Comparison of ENCODE assay signal across 33 cellular contexts in genomic region chr9:135296783-135297715, GRCh38.
DNase-seq lines count a peak whose midpoint lies in the region; ATAC-seq and TF ChIP-seq lines count a peak whose summit lies in the region.
"Had no signal": no experiment of that assay in that cellular context is flagged by ENCODE, and none has a peak within 500 bp of the region (broad histone marks: within the 10 kb centered on the region; RNA-seq: fewer than 3 reads in every experiment).

No MANE protein-coding gene starts in this region.

- H2BK12ac ChIP-seq in neuronal stem cell (ENCODE audit: low read length) = no peak overlapping the region

- H3K9me3 ChIP-seq in body of pancreas (no peaks in the 10 kb centered on the region), neuronal stem cell (replicated peaks in 1 of 2; ENCODE audit: control insufficient read depth in 2 of 2, insufficient read depth in 1 of 2, low read depth in 1 of 2, low read length in 2 of 2) (no peaks in the 10 kb centered on the region)
- H3K9me3 ChIP-seq: Caco-2, esophagus squamous epithelium, heart right ventricle, mucosa of descending colon, right atrium auricular region, suprapubic skin had no signal

- TF ChIP-seq CTCF in body of pancreas (IDR thresholded peaks at IDR 0.05) (no peak), MCF 10A (IDR thresholded peaks at IDR 0.05; ENCODE audit: unreplicated experiment) (no peak)

- H2BK5ac ChIP-seq in neuronal stem cell (ENCODE audit: low read length) = no peak overlapping the region

- no peak overlapping the region for H2BK15ac ChIP-seq in neuronal stem cell (ENCODE audit: low read length)

- no peaks in the 10 kb centered on the region for H3K79me1 ChIP-seq in neuronal stem cell (ENCODE audit: low read depth, low read length)

- no peak overlapping the region for H2AFZ ChIP-seq in neuronal stem cell (ENCODE audit: low read length)
- H2AFZ ChIP-seq: parathyroid adenoma had no signal

- no peaks in the 10 kb centered on the region for H3K36me3 ChIP-seq in H7 (replicated peaks; ENCODE audit: control insufficient read depth, insufficient read depth, low read length)
- H3K36me3 ChIP-seq in body of pancreas (replicated peaks in 1 of 2; ENCODE audit: insufficient read depth in 1 of 2, low read depth in 2 of 2) = no peaks in the 10 kb centered on the region
- H3K36me3 ChIP-seq in neuronal stem cell (replicated peaks in 1 of 2; ENCODE audit: control insufficient read depth in 2 of 2, insufficient read depth in 2 of 2, low read length in 2 of 2) = no peaks in the 10 kb centered on the region
- H3K36me3 ChIP-seq: esophagus squamous epithelium, heart right ventricle, right atrium auricular region, suprapubic skin had no signal

- H3K4me1 ChIP-seq in body of pancreas = peaks cover 54% of the 10 kb centered on the region
- peaks cover 0 to 2% of the 10 kb centered on the region in 2 donors for H3K4me1 ChIP-seq in neuronal stem cell (ENCODE audit: control insufficient read depth in 2 of 2, insufficient read depth in 1 of 2, low read depth in 1 of 2, low read length in 2 of 2)
- H3K4me1 ChIP-seq: Caco-2, esophagus squamous epithelium, foreskin keratinocyte, heart right ventricle, parathyroid adenoma, right atrium auricular region, suprapubic skin had no signal

- peak overlapping the region; percentile 50 for H2BK120ac ChIP-seq in neuronal stem cell (ENCODE audit: low read depth, low read length)

- H3K23ac ChIP-seq in neuronal stem cell (ENCODE audit: low read depth, low read length, poor library complexity) = no peak overlapping the region

- H3K18ac ChIP-seq in neuronal stem cell (ENCODE audit: low read length) = peak overlapping the region; percentile 57

- CTCF ChIA-PET in MCF 10A (lab: Yijun Ruan, JAX) = no interaction called here

- H3K9me3 Mint-ChIP-seq in MCF 10A (ENCODE audit: unreplicated experiment) = no peaks in the 10 kb centered on the region
- H3K9me3 Mint-ChIP-seq: activated CD8-positive, alpha-beta T cell treated with anti-CD3 and anti-CD28 coated beads for 36 hours; natural killer cell had no signal

- H3K27me3 Mint-ChIP-seq in MCF 10A (ENCODE audit: insufficient read depth, unreplicated experiment) = peaks cover 66% of the 10 kb centered on the region
- H3K27me3 Mint-ChIP-seq: activated CD8-positive, alpha-beta T cell treated with anti-CD3 and anti-CD28 coated beads for 36 hours; brain had no signal

- H3K27me3 ChIP-seq in H7 (ENCODE audit: control insufficient read depth, insufficient read depth, low read length) (no peaks in the 10 kb centered on the region), body of pancreas (no peaks in the 10 kb centered on the region), neuronal stem cell (ENCODE audit: control insufficient read depth in 3 of 3, insufficient read depth in 3 of 3, low read depth in 1 of 3, low read length in 3 of 3) (peaks cover 0 to 53% (median 0%) of the 10 kb centered on the region in 3 experiments)
- H3K27me3 ChIP-seq: foreskin keratinocyte, right atrium auricular region had no signal

- H3K4me3 Mint-ChIP-seq in MCF 10A (ENCODE audit: unreplicated experiment) = no peak overlapping the region
- H3K4me3 Mint-ChIP-seq: activated CD8-positive, alpha-beta T cell treated with anti-CD3 and anti-CD28 coated beads for 36 hours; brain; natural killer cell had no signal

- no peak for TF ChIP-seq POLR2A in body of pancreas (IDR thresholded peaks at IDR 0.05)

- no peak overlapping the region for H3K4ac ChIP-seq in neuronal stem cell (ENCODE audit: low read length)

- POLR2A ChIA-PET in MCF 10A (lab: Yijun Ruan, JAX) = interaction anchor here (1.2 kb wide), 1 partner anchor 14 kb away, joined by 4 read pairs; no protein-coding TSS in a partner anchor

- H2AK5ac ChIP-seq in neuronal stem cell (ENCODE audit: low read depth, low read length) = peak overlapping the region; percentile 27

- H3K4me3 ChIP-seq in H7 (ENCODE audit: insufficient read depth, low read depth, low read length) (no peak overlapping the region), body of pancreas (no peak overlapping the region), neuronal stem cell (ENCODE audit: low read length in 2 of 2) (no peak overlapping the region)
- H3K4me3 ChIP-seq: dorsolateral prefrontal cortex, esophagus squamous epithelium, heart right ventricle, lung, mucosa of descending colon, right atrium auricular region, suprapubic skin had no signal

- intact Hi-C loops in body of pancreas (cut with DNase I) = no loop called here
- intact Hi-C loops in MCF 10A (cut with micrococcal nuclease) = no loop called here

- H3K4me1 Mint-ChIP-seq in MCF 10A (ENCODE audit: insufficient read depth, unreplicated experiment) = no peaks in the 10 kb centered on the region
- H3K4me1 Mint-ChIP-seq: natural killer cell had no signal

- no peak overlapping the region for H3K9ac ChIP-seq in neuronal stem cell (ENCODE audit: low read depth, low read length, poor library complexity)
- H3K9ac ChIP-seq: KMS-11, parathyroid adenoma had no signal

- no peak overlapping the region for H4K91ac ChIP-seq in neuronal stem cell (ENCODE audit: low read depth, low read length, poor library complexity)

- no TSS peak for BruUV-seq in MCF 10A (replicated peaks; lab: Mats Ljungman, UMichigan)

- H3K36me3 Mint-ChIP-seq in MCF 10A (ENCODE audit: insufficient read depth, unreplicated experiment) = no peaks in the 10 kb centered on the region
- H3K36me3 Mint-ChIP-seq: brain, natural killer cell had no signal

- H4K8ac ChIP-seq in neuronal stem cell (ENCODE audit: low read depth, low read length) = no peak overlapping the region

- H3K27ac Mint-ChIP-seq in MCF 10A (ENCODE audit: low read depth, unreplicated experiment) = no peak overlapping the region
- H3K27ac Mint-ChIP-seq: activated CD8-positive, alpha-beta T cell treated with anti-CD3 and anti-CD28 coated beads for 36 hours; natural killer cell had no signal

- H3K27ac ChIP-seq in body of pancreas (peak overlapping the region in 1 of 4 donors; percentile 52), neuronal stem cell (replicated peaks; ENCODE audit: low read length) (no peak overlapping the region)
- H3K27ac ChIP-seq: C4-2B, dorsolateral prefrontal cortex, esophagus squamous epithelium, foreskin keratinocyte, heart right ventricle, HL-60, KMS-11, parathyroid adenoma, right atrium auricular region, suprapubic skin had no signal

- H3K4me2 ChIP-seq in neuronal stem cell (ENCODE audit: insufficient read depth, low read length, poor library complexity, severe bottlenecking) = no peak overlapping the region
- H3K4me2 ChIP-seq: KMS-11 had no signal

- ATAC-seq in body of pancreas = peak; percentile 50
- no peak for ATAC-seq in GM18873 (IDR thresholded peaks at IDR 0.05; ENCODE audit: low FRiP score, unreplicated experiment)
- ATAC-seq: activated CD8-positive, alpha-beta T cell treated with anti-CD3 and anti-CD28 coated beads for 36 hours; foreskin keratinocyte; heart right ventricle; mucosa of descending colon; natural killer cell had no signal

- WGBS in body of pancreas, 2 donors = 10 to 12% methylated on average over 12 to 17 of the region's 17 CpGs
- no CpG with 5 or more reads among the region's 17 CpGs for WGBS in neuronal stem cell (ENCODE audit: extremely low coverage in 2 of 2, insufficient read length in 2 of 2, insufficient replicate concordance in 1 of 2), 2 donors

- peak overlapping the region; percentile 71 for H3K14ac ChIP-seq in neuronal stem cell (ENCODE audit: low read length)

- DNase-seq in DMS79 (lab: John Stamatoyannopoulos, UW) = peak; percentile 88
- DNase-seq in H7 = peak; percentile 69
- DNase-seq in body of pancreas = peak; percentile 36 to 77 (median 50)
- no peak for DNase-seq in neuronal stem cell (ENCODE audit: low spot score)
- no peak for DNase-seq in DMS 273 treated with DMSO at 0.1 percent for 48 hours (lab: John Stamatoyannopoulos, UW)
- DNase-seq in SIG-M5 (lab: John Stamatoyannopoulos, UW) = no peak
- no peak for DNase-seq in MCF 10A (ENCODE audit: unreplicated experiment)
- DNase-seq: activated CD4-positive, alpha-beta T cell treated with anti-CD3 and anti-CD28 coated beads for 1 hour; activated CD8-positive, alpha-beta memory T cell treated with anti-CD3 and anti-CD28 coated beads, Interleukin-2, amount 50 U/mL, for 48 hours; activated CD8-positive, alpha-beta T cell treated with anti-CD3 and anti-CD28 coated beads for 36 hours; activated naive CD4-positive, alpha-beta T cell treated with anti-CD3 and anti-CD28 coated beads, Interleukin-2, amount 50 U/mL, for 16 hours; cerebellar nuclear complex; dorsolateral prefrontal cortex; esophagus squamous epithelium; foreskin keratinocyte; heart right ventricle; mucosa of descending colon; natural killer cell; NCI-H2107; RPMI8226; small intestine; stimulated activated CD4-positive, alpha-beta T cell treated with anti-CD3 and anti-CD28 coated beads, Interleukin-1b, Interleukin-23, amount 100 ng/mL, for 48 hours; stimulated activated naive CD4-positive, alpha-beta T cell treated with Interleukin-2 at 50 U/mL for 16 hours had no signal

Comparison
In these comparisons a context has a peak if more than half of its experiments do, and no peak if none do; other contexts are left out.
1. DNase-seq: peak in DMS79 (single experiment), H7 (single experiment) and body of pancreas (4 of 4); none in neuronal stem cell (single experiment), DMS 273 treated with DMSO at 0.1 percent for 48 hours (single experiment), SIG-M5 (single experiment) and MCF 10A (single experiment).